In genomic region chr6:5459346-5459745, GRCh38 we compare ENCODE assay signal across 16 cellular contexts.
A peak's percentile ranks its signal among the peaks of the same experiment; 100 is the strongest.
DNase-seq lines count a peak whose midpoint lies in the region; ATAC-seq and TF ChIP-seq lines count a peak whose summit lies in the region.
"Had no signal": no experiment of that assay in that cellular context is flagged by ENCODE, and none has a peak within 500 bp of the region (broad histone marks: within the 10 kb centered on the region; RNA-seq: fewer than 3 reads in every experiment).

No MANE protein-coding gene starts in this region.

- H3K36me3 Mint-ChIP-seq in MCF 10A (ENCODE audit: insufficient read depth, unreplicated experiment) (no peaks in the 10 kb centered on the region), glutamatergic neuron (ENCODE audit: unreplicated experiment) (no peaks in the 10 kb centered on the region)
- H3K36me3 Mint-ChIP-seq in activated CD4-positive, alpha-beta T cell treated with anti-CD3 and anti-CD28 coated beads for 36 hours (ENCODE audit: low read depth): peaks cover 8% of the 10 kb centered on the region

- H3K4me3 ChIP-seq in breast epithelium: no peak overlapping the region

- CTCF ChIA-PET in MCF 10A (lab: Yijun Ruan, JAX): interaction anchor here (0.6 to 2.8 kb wide), 3 partner anchors 12 to 939 kb away, joined by 4 to 11 read pairs (median 6); no protein-coding TSS in a partner anchor
- CTCF ChIA-PET in activated CD4-positive, alpha-beta T cell treated with anti-CD3 and anti-CD28 coated beads for 36 hours (lab: Charles Lee): no interaction called here

- H3K9me3 ChIP-seq in breast epithelium: no peaks in the 10 kb centered on the region

- TF ChIP-seq POLR2A in breast epithelium (IDR thresholded peaks at IDR 0.05): no peak

- BruUV-seq in MCF 10A (replicated peaks; lab: Mats Ljungman, UMichigan): no TSS peak

- H3K27me3 ChIP-seq in breast epithelium: no peaks in the 10 kb centered on the region

- peak in 1 of 2 donors; percentile 73 for DNase-seq in breast epithelium (ENCODE audit: low spot score in 2 of 2)
- no peak for DNase-seq in MCF 10A (ENCODE audit: unreplicated experiment)
- no peak for DNase-seq in glutamatergic neuron
- DNase-seq in activated CD4-positive, alpha-beta T cell treated with anti-CD3 and anti-CD28 coated beads for 36 hours: no peak
- no peak for DNase-seq in T1000 (lab: John Stamatoyannopoulos, UW)
- no peak for DNase-seq in RKO (ENCODE audit: low spot score)
- DNase-seq: CD8-positive, alpha-beta T cell; COR-L47; DND-41; GDM1; GOT3; H9 had no signal

- POLR2A ChIA-PET in MCF 10A (lab: Yijun Ruan, JAX): no interaction called here
- POLR2A ChIA-PET in activated CD4-positive, alpha-beta T cell treated with anti-CD3 and anti-CD28 coated beads for 36 hours (lab: Charles Lee): no interaction called here

- intact Hi-C loops in breast epithelium (cut with DNase I; ENCODE audit: low total_unique reads) (no loop called here), MCF 10A (cut with micrococcal nuclease) (no loop called here)
- intact Hi-C loops in activated CD4-positive, alpha-beta T cell treated with anti-CD3 and anti-CD28 coated beads for 36 hours (cut with DNase I, micrococcal nuclease): no loop called here

- TF ChIP-seq CTCF in breast epithelium (IDR thresholded peaks at IDR 0.05) (no peak), MCF 10A (IDR thresholded peaks at IDR 0.05; ENCODE audit: unreplicated experiment) (no peak), VCaP (conservative IDR thresholded peaks at IDR 0.05) (no peak), glutamatergic neuron (IDR thresholded peaks at IDR 0.05; ENCODE audit: partially characterized antibody, unreplicated experiment) (no peak)

- H3K4me1 Mint-ChIP-seq in MCF 10A (ENCODE audit: insufficient read depth, unreplicated experiment) (peaks cover 19% of the 10 kb centered on the region), glutamatergic neuron (ENCODE audit: low read depth, unreplicated experiment) (peaks cover 27% of the 10 kb centered on the region)
- peaks cover 8% of the 10 kb centered on the region for H3K4me1 Mint-ChIP-seq in activated CD4-positive, alpha-beta T cell treated with anti-CD3 and anti-CD28 coated beads for 36 hours
- H3K4me1 Mint-ChIP-seq: CD14-positive monocyte had no signal

- H3K9me3 Mint-ChIP-seq in MCF 10A (ENCODE audit: unreplicated experiment): no peaks in the 10 kb centered on the region
- peaks cover 4% of the 10 kb centered on the region for H3K9me3 Mint-ChIP-seq in glutamatergic neuron (ENCODE audit: unreplicated experiment)
- H3K9me3 Mint-ChIP-seq in activated CD4-positive, alpha-beta T cell treated with anti-CD3 and anti-CD28 coated beads for 36 hours (ENCODE audit: low read depth): no peaks in the 10 kb centered on the region
- H3K9me3 Mint-ChIP-seq: CD8-positive, alpha-beta T cell had no signal

- H3K36me3 ChIP-seq in breast epithelium: no peaks in the 10 kb centered on the region

- peak overlapping the region; percentile 62 to 85 for H3K27ac ChIP-seq in breast epithelium
- H3K27ac ChIP-seq in VCaP: peak overlapping the region; percentile 83; the same call in 1 of the 2 replicates
- H3K27ac ChIP-seq: 22Rv1 had no signal

- no peak overlapping the region for H3K27ac Mint-ChIP-seq in MCF 10A (ENCODE audit: low read depth, unreplicated experiment)
- H3K27ac Mint-ChIP-seq in glutamatergic neuron (ENCODE audit: unreplicated experiment): peak overlapping the region; percentile 38
- no peak overlapping the region for H3K27ac Mint-ChIP-seq in activated CD4-positive, alpha-beta T cell treated with anti-CD3 and anti-CD28 coated beads for 36 hours
- H3K27ac Mint-ChIP-seq: CD14-positive monocyte, H9 had no signal

- H3K27me3 Mint-ChIP-seq in MCF 10A (ENCODE audit: insufficient read depth, unreplicated experiment) (no peaks in the 10 kb centered on the region), glutamatergic neuron (ENCODE audit: unreplicated experiment) (peaks cover 2% of the 10 kb centered on the region)
- no peaks in the 10 kb centered on the region for H3K27me3 Mint-ChIP-seq in activated CD4-positive, alpha-beta T cell treated with anti-CD3 and anti-CD28 coated beads for 36 hours

- H3K4me3 Mint-ChIP-seq in MCF 10A (ENCODE audit: unreplicated experiment) (no peak overlapping the region), glutamatergic neuron (ENCODE audit: unreplicated experiment) (no peak overlapping the region)
- no peak overlapping the region for H3K4me3 Mint-ChIP-seq in activated CD4-positive, alpha-beta T cell treated with anti-CD3 and anti-CD28 coated beads for 36 hours
- H3K4me3 Mint-ChIP-seq: CD14-positive monocyte; CD8-positive, alpha-beta T cell; H9 had no signal

- ATAC-seq in activated CD4-positive, alpha-beta T cell treated with anti-CD3 and anti-CD28 coated beads for 36 hours: no peak
- ATAC-seq in HG02970 (IDR thresholded peaks at IDR 0.05; ENCODE audit: low FRiP score, unreplicated experiment): no peak
- ATAC-seq: CD8-positive, alpha-beta T cell had no signal

- H3K4me1 ChIP-seq in breast epithelium: peaks cover 0 to 7% of the 10 kb centered on the region in 2 donors
